In genomic region chr1:205313681-205314308, GRCh38 we compare ENCODE assay signal across 9 cellular contexts. TPM values are rescaled to one million over a fixed set of nuclear protein-coding genes. Genes with fewer than 3 reads are reported as not detected.
DNase-seq lines count a peak whose midpoint lies in the region; ATAC-seq, FAIRE-seq and TF ChIP-seq lines count a peak whose summit lies in the region.
"Had no signal": no experiment of that assay in that cellular context is flagged by ENCODE, and none has a peak within 500 bp of the region (broad histone marks: within the 10 kb centered on the region; RNA-seq: fewer than 3 reads in every experiment).

No MANE protein-coding gene starts in this region.

- TF ChIP-seq CTCF in ascending aorta (IDR thresholded peaks at IDR 0.05) = no peak

- peak overlapping the region; percentile 25 to 33 for H3K27ac ChIP-seq in ascending aorta

- no peak for FAIRE-seq in GM19239 (lab: Jason Lieb, UNC)
- FAIRE-seq: G401.6 had no signal

- intact Hi-C loops in ascending aorta (cut with DNase I) = no loop called here

- peak; percentile 17 for DNase-seq in activated T-cell treated with anti-CD3 and anti-CD28 coated beads, Interleukin-2, amount 50 U/mL, for 4 hours
- no peak for DNase-seq in activated T-cell treated with anti-CD3 and anti-CD28 coated beads for 4 hours
- peak; percentile 51 to 81 for DNase-seq in NCI-H524 (lab: John Stamatoyannopoulos, UW)
- DNase-seq in ascending aorta (ENCODE audit: low spot score in 2 of 2) = no peak
- DNase-seq in hepatic stellate cell (ENCODE audit: low spot score) = peak; percentile 63
- DNase-seq in retina = peak; percentile 92
- no peak for DNase-seq in effector CD4-positive, alpha-beta T cell
- no peak for DNase-seq in GM19239 (ENCODE audit: insufficient read length, low spot score)

- H3K9me3 Mint-ChIP-seq in activated T-cell treated with anti-CD3 and anti-CD28 coated beads, Interleukin-2, amount 50 U/mL, for 4 hours = no peaks in the 10 kb centered on the region

- peak overlapping the region; percentile 74 for H3K4me3 Mint-ChIP-seq in activated T-cell treated with anti-CD3 and anti-CD28 coated beads, Interleukin-2, amount 50 U/mL, for 4 hours

- no peaks in the 10 kb centered on the region for H3K9me3 ChIP-seq in ascending aorta

- H3K36me3 Mint-ChIP-seq in activated T-cell treated with anti-CD3 and anti-CD28 coated beads, Interleukin-2, amount 50 U/mL, for 4 hours (ENCODE audit: insufficient read depth) = peaks cover 23% of the 10 kb centered on the region

- H3K4me1 ChIP-seq in ascending aorta = peaks cover 0 to 3% of the 10 kb centered on the region in 2 donors

- no peak overlapping the region for H3K4me3 ChIP-seq in ascending aorta

- no peaks in the 10 kb centered on the region for H3K36me3 ChIP-seq in ascending aorta

- H3K27me3 Mint-ChIP-seq in activated T-cell treated with anti-CD3 and anti-CD28 coated beads, Interleukin-2, amount 50 U/mL, for 4 hours (ENCODE audit: low read depth) = no peaks in the 10 kb centered on the region

- no peaks in the 10 kb centered on the region for H3K27me3 ChIP-seq in ascending aorta

- peak; percentile 74 to 78 for ATAC-seq in activated T-cell treated with anti-CD3 and anti-CD28 coated beads, Interleukin-2, amount 50 U/mL, for 4 hours

- H3K4me1 Mint-ChIP-seq in activated T-cell treated with anti-CD3 and anti-CD28 coated beads, Interleukin-2, amount 50 U/mL, for 4 hours (ENCODE audit: low read depth) = peaks cover 94% of the 10 kb centered on the region

RNA-seq across cellular contexts. Expression of gene NUAK2, which starts 7.8 kb away (rescaled TPM):
- total RNA-seq in activated T-cell treated with anti-CD3 and anti-CD28 coated beads, Interleukin-2, amount 50 U/mL, for 4 hours = 1 to 10 TPM; 1.4 to 1.7 (median 1.5) TPM
- 0.85 TPM for total RNA-seq in ascending aorta

RNA-seq across cellular contexts. Expression of gene KLHDC8A, which starts 42.9 kb away (rescaled TPM):
- total RNA-seq in activated T-cell treated with anti-CD3 and anti-CD28 coated beads, Interleukin-2, amount 50 U/mL, for 4 hours = under 1 TPM in 1 of 3 donors, not detected in 2; 0.05 TPM
- total RNA-seq in ascending aorta = not detected

Comparison
In these comparisons a context has a peak if more than half of its experiments do, and no peak if none do; other contexts are left out.
1. DNase-seq: peak in activated T-cell treated with anti-CD3 and anti-CD28 coated beads, Interleukin-2, amount 50 U/mL, for 4 hours (single experiment), NCI-H524 (2 of 2), hepatic stellate cell (single experiment) and retina (single experiment); none in activated T-cell treated with anti-CD3 and anti-CD28 coated beads for 4 hours (single experiment), ascending aorta (0 of 2), effector CD4-positive, alpha-beta T cell (single experiment) and GM19239 (single experiment).